ENCODE assay signal across 8 cellular contexts in the genomic region with DNA sequence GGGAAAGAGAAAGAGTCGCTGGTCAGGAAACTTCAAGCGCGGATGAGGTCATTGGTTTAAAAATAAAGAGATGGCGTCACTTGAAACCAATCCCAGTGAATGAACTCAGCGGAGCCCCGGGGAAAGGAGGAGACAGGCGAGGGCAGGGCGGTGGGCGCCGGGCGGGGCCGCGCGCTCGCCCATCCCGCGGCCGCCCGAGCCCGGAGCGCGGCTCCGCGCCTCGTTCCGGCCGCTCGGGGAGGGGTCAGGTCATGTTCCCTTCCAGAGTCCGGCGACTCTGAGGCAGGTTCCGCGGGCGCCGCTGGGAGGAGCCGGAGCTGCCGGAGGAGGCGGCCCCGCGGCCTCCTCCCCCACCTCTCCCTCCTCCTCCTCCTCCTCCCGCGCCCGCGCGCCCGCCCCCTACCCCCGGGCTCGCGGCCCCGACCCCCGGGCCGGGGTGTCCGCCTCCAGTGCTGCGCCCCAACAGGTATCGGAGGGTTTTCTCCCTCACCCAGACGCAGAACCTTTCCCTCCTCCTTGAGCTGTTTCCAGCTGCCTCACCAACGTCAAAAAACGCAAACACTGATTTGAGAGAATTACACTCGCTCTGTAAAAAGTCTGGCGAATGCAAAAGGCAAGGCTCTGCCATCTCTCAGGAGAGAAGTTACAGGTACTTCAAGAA. TPM values are rescaled to one million over a fixed set of nuclear protein-coding genes. Genes with fewer than 3 reads are reported as not detected.
DNase-seq lines count a peak whose midpoint lies in the region; ATAC-seq and TF ChIP-seq lines count a peak whose summit lies in the region.

A gene with protein sequence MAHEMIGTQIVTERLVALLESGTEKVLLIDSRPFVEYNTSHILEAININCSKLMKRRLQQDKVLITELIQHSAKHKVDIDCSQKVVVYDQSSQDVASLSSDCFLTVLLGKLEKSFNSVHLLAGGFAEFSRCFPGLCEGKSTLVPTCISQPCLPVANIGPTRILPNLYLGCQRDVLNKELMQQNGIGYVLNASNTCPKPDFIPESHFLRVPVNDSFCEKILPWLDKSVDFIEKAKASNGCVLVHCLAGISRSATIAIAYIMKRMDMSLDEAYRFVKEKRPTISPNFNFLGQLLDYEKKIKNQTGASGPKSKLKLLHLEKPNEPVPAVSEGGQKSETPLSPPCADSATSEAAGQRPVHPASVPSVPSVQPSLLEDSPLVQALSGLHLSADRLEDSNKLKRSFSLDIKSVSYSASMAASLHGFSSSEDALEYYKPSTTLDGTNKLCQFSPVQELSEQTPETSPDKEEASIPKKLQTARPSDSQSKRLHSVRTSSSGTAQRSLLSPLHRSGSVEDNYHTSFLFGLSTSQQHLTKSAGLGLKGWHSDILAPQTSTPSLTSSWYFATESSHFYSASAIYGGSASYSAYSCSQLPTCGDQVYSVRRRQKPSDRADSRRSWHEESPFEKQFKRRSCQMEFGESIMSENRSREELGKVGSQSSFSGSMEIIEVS (minus strand): TSS at position 279 of the 661 bp plus-strand sequence. CDS start 41,765 bp downstream, outside the sequence.

- H3K36me3 ChIP-seq in duodenal mucosa (ENCODE audit: control insufficient read depth in 1 of 2, insufficient read depth in 2 of 2, low read length in 2 of 2) (no peaks in the 10 kb centered on the region), right lobe of liver (no peaks in the 10 kb centered on the region)

- DNase-seq in CD4-positive, alpha-beta T cell: peak; percentile 52 to 76 (median 63)
- peak; percentile 89 for DNase-seq in NCI-H774 (lab: John Stamatoyannopoulos, UW)
- DNase-seq in activated CD8-positive, alpha-beta T cell treated with anti-CD3 and anti-CD28 coated beads for 36 hours: peak; percentile 82
- peak; percentile 97 to 98 (median 97) for DNase-seq in right lobe of liver
- DNase-seq in stimulated activated CD4-positive, alpha-beta T cell treated with anti-CD3 and anti-CD28 coated beads, Interleukin-4, amount 100 ng/mL, for 24 hours: peak; percentile 71

- peak; percentile 62 for ATAC-seq in CD4-positive, alpha-beta T cell (ENCODE audit: poor library complexity)
- ATAC-seq in GM19372 (IDR thresholded peaks at IDR 0.05; ENCODE audit: low read depth, unreplicated experiment) (peak; percentile 76), HG03521 (IDR thresholded peaks at IDR 0.05; ENCODE audit: unreplicated experiment) (peak; percentile 75), right lobe of liver (peak; percentile 82 to 95 (median 86))
- peak; percentile 78 for ATAC-seq in activated CD8-positive, alpha-beta T cell treated with anti-CD3 and anti-CD28 coated beads for 36 hours

- peak within 1 kb of the TSS; percentile 99 for H3K27ac Mint-ChIP-seq in CD4-positive, alpha-beta T cell
- H3K27ac Mint-ChIP-seq in activated CD8-positive, alpha-beta T cell treated with anti-CD3 and anti-CD28 coated beads for 36 hours: peak within 1 kb of the TSS; percentile 91

- POLR2A ChIA-PET in CD4-positive, alpha-beta T cell (lab: Charles Lee): interaction anchor here (0.7 to 4.1 kb wide), 36 partner anchors 8 to 246 kb away, joined by 3 to 45 read pairs (median 7); partner anchors contain the start of genes BORCS5, CDKN1B, CREBL2 and GPR19
- POLR2A ChIA-PET in activated CD8-positive, alpha-beta T cell treated with anti-CD3 and anti-CD28 coated beads for 36 hours (lab: Charles Lee): interaction anchor here (0.7 to 1.8 kb wide), 13 partner anchors 13 to 206 kb away, joined by 3 to 7 read pairs (median 4); partner anchors contain the start of gene BORCS5

- no peaks in the 10 kb centered on the region for H3K27me3 ChIP-seq in CD4-positive, alpha-beta T cell (ENCODE audit: control insufficient read depth, insufficient read depth, low read length)
- H3K27me3 ChIP-seq in duodenal mucosa (ENCODE audit: control insufficient read depth in 1 of 2, insufficient read depth in 2 of 2, low read length in 2 of 2): no peaks in the 10 kb centered on the region
- H3K27me3 ChIP-seq in right lobe of liver: no peaks in the 10 kb centered on the region

- CTCF ChIA-PET in CD4-positive, alpha-beta T cell (lab: Charles Lee): interaction anchor here (0.9 to 2.5 kb wide), 10 partner anchors 8 to 211 kb away, joined by 3 to 13 read pairs (median 4); no protein-coding TSS in a partner anchor
- CTCF ChIA-PET in activated CD8-positive, alpha-beta T cell treated with anti-CD3 and anti-CD28 coated beads for 36 hours (lab: Charles Lee): interaction anchor here (0.6 to 2.6 kb wide), 31 partner anchors 9 to 204 kb away, joined by 3 to 34 read pairs (median 4); no protein-coding TSS in a partner anchor

- no peak for TF ChIP-seq CTCF in CD4-positive, alpha-beta T cell (IDR thresholded peaks at IDR 0.05)
- no peak for TF ChIP-seq CTCF in activated CD8-positive, alpha-beta T cell treated with anti-CD3 and anti-CD28 coated beads for 36 hours (IDR thresholded peaks at IDR 0.05)
- peak; percentile 9 to 37 (median 20) for TF ChIP-seq CTCF in right lobe of liver (IDR thresholded peaks at IDR 0.05)

- H3K4me3 Mint-ChIP-seq in CD4-positive, alpha-beta T cell: peak within 1 kb of the TSS; percentile 99
- H3K4me3 Mint-ChIP-seq in activated CD8-positive, alpha-beta T cell treated with anti-CD3 and anti-CD28 coated beads for 36 hours: peak within 1 kb of the TSS; percentile 89

- H3K4me1 ChIP-seq in duodenal mucosa (ENCODE audit: control insufficient read depth in 1 of 2, insufficient read depth in 2 of 2, low read length in 2 of 2): peaks cover 10 to 27% of the 10 kb centered on the region in 2 donors
- peaks cover 0 to 24% (median 3%) of the 10 kb centered on the region in 4 donors for H3K4me1 ChIP-seq in right lobe of liver

- intact Hi-C loops in CD4-positive, alpha-beta T cell (cut with DNase I, micrococcal nuclease): loop anchor here (1.0 to 5.0 kb wide), 10 partner anchors 50 to 205 kb away; partner anchors contain the start of genes BORCS5 (in 1 of the 2), CDKN1B (in 1 of the 2) and GPR19 (in 1 of the 2)
- intact Hi-C loops in activated CD8-positive, alpha-beta T cell treated with anti-CD3 and anti-CD28 coated beads for 36 hours (cut with micrococcal nuclease): loop anchor here (5.0 kb wide), 2 partner anchors 55 to 175 kb away; no protein-coding TSS in a partner anchor
- intact Hi-C loops in right lobe of liver (cut with DNase I): loop anchor here in 1 of 2 donors (10.0 kb wide), 2 partner anchors 132 to 188 kb away; partner anchors contain the start of gene GPR19

- peak within 1 kb of the TSS; percentile 97 to 99 for H3K9ac ChIP-seq in duodenal mucosa (ENCODE audit: low read depth in 1 of 2, low read length in 2 of 2)

- no peaks in the 10 kb centered on the region for H3K27me3 Mint-ChIP-seq in CD4-positive, alpha-beta T cell
- H3K27me3 Mint-ChIP-seq in activated CD8-positive, alpha-beta T cell treated with anti-CD3 and anti-CD28 coated beads for 36 hours: no peaks in the 10 kb centered on the region

- peak; percentile 94 for TF ChIP-seq POLR2A in right lobe of liver (IDR thresholded peaks at IDR 0.05)

- H3K9me3 ChIP-seq in CD4-positive, alpha-beta T cell (ENCODE audit: control insufficient read depth, low read length): no peaks in the 10 kb centered on the region
- no peaks in the 10 kb centered on the region for H3K9me3 ChIP-seq in duodenal mucosa (ENCODE audit: control insufficient read depth in 1 of 2, low read length in 2 of 2)
- no peaks in the 10 kb centered on the region for H3K9me3 ChIP-seq in right lobe of liver

- 0% methylated on average over 15 of the region's 59 CpGs for WGBS in right lobe of liver (ENCODE audit: insufficient coverage, low coverage, low lambda C conversion rate, missing lambda C conversion rate)

- peaks cover 23% of the 10 kb centered on the region for H3K36me3 Mint-ChIP-seq in CD4-positive, alpha-beta T cell (ENCODE audit: low read depth)
- peaks cover 9% of the 10 kb centered on the region for H3K36me3 Mint-ChIP-seq in activated CD8-positive, alpha-beta T cell treated with anti-CD3 and anti-CD28 coated beads for 36 hours (ENCODE audit: low read depth)

- no peaks in the 10 kb centered on the region for H3K9me3 Mint-ChIP-seq in CD4-positive, alpha-beta T cell
- H3K9me3 Mint-ChIP-seq in activated CD8-positive, alpha-beta T cell treated with anti-CD3 and anti-CD28 coated beads for 36 hours: peaks cover 3% of the 10 kb centered on the region

- H3K27ac ChIP-seq in CD4-positive, alpha-beta T cell (ENCODE audit: low read depth, low read length): peak within 1 kb of the TSS; percentile 98
- H3K27ac ChIP-seq in duodenal mucosa (ENCODE audit: low read depth, low read length) (peak within 1 kb of the TSS; percentile 96), right lobe of liver (peak within 1 kb of the TSS; percentile 100)

- H3K4me3 ChIP-seq in duodenal mucosa (ENCODE audit: low read depth in 1 of 2, low read length in 2 of 2) (peak within 1 kb of the TSS; percentile 82 to 92), right lobe of liver (peak within 1 kb of the TSS; percentile 60 to 66 (median 60))

- peaks cover 52% of the 10 kb centered on the region for H3K4me1 Mint-ChIP-seq in CD4-positive, alpha-beta T cell (ENCODE audit: low read depth)
- peaks cover 33% of the 10 kb centered on the region for H3K4me1 Mint-ChIP-seq in activated CD8-positive, alpha-beta T cell treated with anti-CD3 and anti-CD28 coated beads for 36 hours (ENCODE audit: low read depth)

RNA-seq across cellular contexts. Expression of the gene that starts here (rescaled TPM):
- 10 to 100 TPM; 33.3 to 35.6 TPM for total RNA-seq in CD4-positive, alpha-beta T cell
- 10 to 100 TPM; 28.2 to 30.2 TPM for total RNA-seq in activated CD8-positive, alpha-beta T cell treated with anti-CD3 and anti-CD28 coated beads for 36 hours
- 10 to 100 TPM; 41.9 to 74.2 (median 48.4) TPM for total RNA-seq in right lobe of liver

Comparison
In these comparisons a context has a peak if more than half of its experiments do, and no peak if none do; other contexts are left out.
1. Peak in every context shown above with its lines: DNase-seq, ATAC-seq, H3K4me3 ChIP-seq and H3K27ac ChIP-seq.
2. CTCF ChIP-seq: peak in right lobe of liver (4 of 4); none in CD4-positive, alpha-beta T cell (single experiment) and activated CD8-positive, alpha-beta T cell treated with anti-CD3 and anti-CD28 coated beads for 36 hours (single experiment).